17 cellular contexts compared by ENCODE assay signal in genomic region chr13:109344552-109345157, GRCh38.
A peak's percentile ranks its signal among the peaks of the same experiment; 100 is the strongest.
DNase-seq lines count a peak whose midpoint lies in the region; ATAC-seq, FAIRE-seq and TF ChIP-seq lines count a peak whose summit lies in the region.
"Had no signal": no experiment of that assay in that cellular context is flagged by ENCODE, and none has a peak within 500 bp of the region (broad histone marks: within the 10 kb centered on the region; RNA-seq: fewer than 3 reads in every experiment).

No MANE protein-coding gene starts in this region.

- ATAC-seq in HG03521 (IDR thresholded peaks at IDR 0.05; ENCODE audit: unreplicated experiment), result no peak
- ATAC-seq: left lung had no signal

- DNase-seq in EH (ENCODE audit: low read depth), result peak; percentile 83
- DNase-seq in M059J (ENCODE audit: low read depth), result peak; percentile 72
- peak; percentile 26 to 64 for DNase-seq in cardiac fibroblast (ENCODE audit: low read depth in 2 of 2)
- DNase-seq in NCI-H2196 (lab: John Stamatoyannopoulos, UW; ENCODE audit: unreplicated experiment), result no peak
- DNase-seq in frontal cortex (ENCODE audit: low spot score in 2 of 2), result no peak
- no peak for DNase-seq in SIG-M5 (lab: John Stamatoyannopoulos, UW)
- DNase-seq: Caco-2, Karpas-422, left lung, NCI-H187 treated with DMSO at 0.1 percent for 48 hours, NCI-H748 treated with DMSO at 0.1 percent for 48 hours, SHP77, WERI-Rb-1 had no signal

- FAIRE-seq in frontal cortex (lab: Jason Lieb, UNC), result no peak

- no peaks in the 10 kb centered on the region for H3K36me3 ChIP-seq in mesodermal cell (ENCODE audit: control insufficient read depth, insufficient read depth, low read length)
- H3K36me3 ChIP-seq: left lung, neural progenitor cell, WERI-Rb-1 had no signal

- 88 to 93% methylated on average over 7 of the region's 9 CpGs for WGBS in mesodermal cell (ENCODE audit: insufficient coverage in 2 of 2), 2 experiments

- no peaks in the 10 kb centered on the region for H3K9me3 ChIP-seq in mesodermal cell (ENCODE audit: control insufficient read depth, low read length)
- H3K9me3 ChIP-seq: Caco-2, left lung had no signal

- H3K4me3 ChIP-seq in cardiac fibroblast (replicated peaks in 1 of 2; ENCODE audit: low read depth in 2 of 2, low read length in 2 of 2) (no peak overlapping the region), mesodermal cell (ENCODE audit: extremely low read depth, insufficient read depth, low read length, poor library complexity, severe bottlenecking) (no peak overlapping the region)
- H3K4me3 ChIP-seq: left lung, neural progenitor cell, skin epidermis had no signal

- peak overlapping the region; percentile 52 for H3K27ac ChIP-seq in mesodermal cell (ENCODE audit: low read depth, low read length, severe bottlenecking)
- H3K27ac ChIP-seq: left lung, neural progenitor cell, skin epidermis, WERI-Rb-1 had no signal

- no peak for TF ChIP-seq CTCF in cardiac fibroblast (IDR thresholded peaks at IDR 0.05; ENCODE audit: low read depth, low read length)

- peaks cover 24% of the 10 kb centered on the region for H3K4me1 ChIP-seq in mesodermal cell (ENCODE audit: control insufficient read depth, insufficient read depth, low read length, poor library complexity, severe bottlenecking)
- H3K4me1 ChIP-seq: Caco-2, neural progenitor cell had no signal

Comparison
In these comparisons a context has a peak if more than half of its experiments do, and no peak if none do; other contexts are left out.
1. DNase-seq: peak in EH (single experiment), M059J (single experiment) and cardiac fibroblast (2 of 2); none in NCI-H2196 (single experiment), frontal cortex (0 of 2) and SIG-M5 (single experiment).